17 cellular contexts compared by ENCODE assay signal in genomic region chr4:1464581-1465171, GRCh38. TPM values are rescaled to one million over a fixed set of nuclear protein-coding genes. Genes with fewer than 3 reads are reported as not detected.
"Had no signal": no experiment of that assay in that cellular context is flagged by ENCODE, and none has a peak within 500 bp of the region (broad histone marks: within the 10 kb centered on the region; RNA-seq: fewer than 3 reads in every experiment).

No MANE protein-coding gene starts in this region.

- H3K36me3 ChIP-seq: breast epithelium, esophagus squamous epithelium, left ventricle myocardium inferior, neural progenitor cell, right atrium auricular region, tibial nerve had no signal

- H3K4me3 Mint-ChIP-seq: activated CD4-positive, alpha-beta memory T cell treated with anti-CD3 and anti-CD28 coated beads for 36 hours; activated naive CD8-positive, alpha-beta T cell treated with anti-CD3 and anti-CD28 coated beads, Interleukin-2, amount 10 ng/mL, durations not matched to agents 7 days and 5 days; activated T-cell treated with anti-CD3 and anti-CD28 coated beads, Interleukin-2, amount 50 U/mL, for 72 hours; neural progenitor cell; stimulated activated memory B cell treated with anti-CD40 and anti-IgM and Interleukin-4, amounts not matched to agents 10 μg/mL and 1 μg/mL and 100 μg/mL, for 72 hours had no signal

- H3K27me3 ChIP-seq: right atrium auricular region had no signal

- H3K4me1 ChIP-seq: breast epithelium, esophagus squamous epithelium, left ventricle myocardium inferior, right atrium auricular region, tibial nerve had no signal

- DNase-seq: activated CD4-positive, alpha-beta memory T cell treated with anti-CD3 and anti-CD28 coated beads for 36 hours; activated gamma-delta T cell treated with Interleukin-2 at 50 U/mL for 16 hours; activated naive CD8-positive, alpha-beta T cell treated with anti-CD3 and anti-CD28 coated beads, Interleukin-2, amount 10 ng/mL, durations not matched to agents 7 days and 5 days; activated T-cell treated with anti-CD3 and anti-CD28 coated beads, Interleukin-2, amount 50 U/mL, for 72 hours; esophagus squamous epithelium; foreskin fibroblast; glutamatergic neuron; left ventricle myocardium inferior; SW 1271 had no signal

- H3K4me3 ChIP-seq: breast epithelium, esophagus squamous epithelium, left ventricle myocardium inferior, neural progenitor cell, right atrium auricular region, skin epidermis, tibial nerve had no signal

- H3K4me1 Mint-ChIP-seq: activated naive CD8-positive, alpha-beta T cell treated with anti-CD3 and anti-CD28 coated beads, Interleukin-2, amount 10 ng/mL, durations not matched to agents 7 days and 5 days; stimulated activated memory B cell treated with anti-CD40 and anti-IgM and Interleukin-4, amounts not matched to agents 10 μg/mL and 1 μg/mL and 100 μg/mL, for 72 hours had no signal

- H3K9me3 ChIP-seq: esophagus squamous epithelium, left ventricle myocardium inferior, right atrium auricular region, tibial nerve had no signal

- H3K4me2 ChIP-seq: neural progenitor cell had no signal

- H2AFZ ChIP-seq: neural progenitor cell had no signal

- H3K36me3 Mint-ChIP-seq: activated CD4-positive, alpha-beta memory T cell treated with anti-CD3 and anti-CD28 coated beads for 36 hours; activated naive CD8-positive, alpha-beta T cell treated with anti-CD3 and anti-CD28 coated beads, Interleukin-2, amount 10 ng/mL, durations not matched to agents 7 days and 5 days; stimulated activated memory B cell treated with anti-CD40 and anti-IgM and Interleukin-4, amounts not matched to agents 10 μg/mL and 1 μg/mL and 100 μg/mL, for 72 hours had no signal

- ATAC-seq: activated T-cell treated with anti-CD3 and anti-CD28 coated beads, Interleukin-2, amount 50 U/mL, for 72 hours; stimulated activated memory B cell treated with anti-CD40 and anti-IgM and Interleukin-4, amounts not matched to agents 10 μg/mL and 1 μg/mL and 100 μg/mL, for 72 hours had no signal

- H3K27ac Mint-ChIP-seq: activated CD4-positive, alpha-beta memory T cell treated with anti-CD3 and anti-CD28 coated beads for 36 hours; activated naive CD8-positive, alpha-beta T cell treated with anti-CD3 and anti-CD28 coated beads, Interleukin-2, amount 10 ng/mL, durations not matched to agents 7 days and 5 days; activated T-cell treated with anti-CD3 and anti-CD28 coated beads, Interleukin-2, amount 50 U/mL, for 72 hours; neural progenitor cell; stimulated activated memory B cell treated with anti-CD40 and anti-IgM and Interleukin-4, amounts not matched to agents 10 μg/mL and 1 μg/mL and 100 μg/mL, for 72 hours had no signal

- H3K27ac ChIP-seq: breast epithelium, esophagus squamous epithelium, left ventricle myocardium inferior, neural progenitor cell, right atrium auricular region, skin epidermis, tibial nerve had no signal

RNA-seq across cellular contexts. Expression of gene NKX1-1, which starts 58.4 kb away (rescaled TPM):
- total RNA-seq: activated CD4-positive, alpha-beta memory T cell treated with anti-CD3 and anti-CD28 coated beads for 36 hours; activated naive CD8-positive, alpha-beta T cell treated with anti-CD3 and anti-CD28 coated beads, Interleukin-2, amount 10 ng/mL, durations not matched to agents 7 days and 5 days; activated T-cell treated with anti-CD3 and anti-CD28 coated beads, Interleukin-2, amount 50 U/mL, for 72 hours; aorta; breast epithelium; esophagus squamous epithelium; left ventricle myocardium inferior; mesenteric fat pad; right atrium auricular region; tibial nerve had no signal
